23 cellular contexts compared by ENCODE assay signal in the genomic region with DNA sequence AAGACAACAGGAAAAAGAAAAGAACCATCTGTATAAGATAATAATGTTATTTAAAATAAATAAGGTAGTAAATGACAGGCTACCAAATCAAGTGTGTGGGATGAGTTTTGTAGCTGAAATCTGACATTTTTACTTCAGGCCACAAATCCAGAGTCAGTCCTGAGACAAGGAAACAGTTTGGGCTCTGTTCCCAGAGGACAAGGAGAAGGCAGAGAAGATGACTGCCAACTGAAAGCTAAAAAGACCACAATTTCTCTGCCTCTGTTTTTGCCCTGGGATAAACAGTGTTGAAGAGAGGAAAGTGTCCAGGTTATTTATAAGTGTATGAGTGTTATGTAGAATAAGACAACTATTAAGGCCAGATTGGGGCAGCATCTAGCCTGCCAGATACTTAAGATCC.
A peak's percentile ranks its signal among the peaks of the same experiment; 100 is the strongest.
DNase-seq lines count a peak whose midpoint lies in the region; ATAC-seq, FAIRE-seq and TF ChIP-seq lines count a peak whose summit lies in the region.
"Had no signal": no experiment of that assay in that cellular context is flagged by ENCODE, and none has a peak within 500 bp of the region (broad histone marks: within the 10 kb centered on the region; RNA-seq: fewer than 3 reads in every experiment).

No MANE protein-coding gene starts in this region.

- no peak overlapping the region for H3K4me3 ChIP-seq in heart right ventricle
- no peak overlapping the region for H3K4me3 ChIP-seq in upper lobe of right lung
- H3K4me3 ChIP-seq: suprapubic skin, vagina had no signal

- peak overlapping the region in 6 of 10 donors; percentile 3 to 30 (median 5) for H3K27ac ChIP-seq in heart right ventricle
- H3K27ac ChIP-seq in upper lobe of right lung = no peak overlapping the region
- H3K27ac ChIP-seq: foreskin keratinocyte, suprapubic skin, vagina had no signal

- DNase-seq in M059J (ENCODE audit: low read depth) = peak; percentile 3
- DNase-seq in astrocyte of the hippocampus (ENCODE audit: low read depth, low spot score) = peak; percentile 40
- no peak for DNase-seq in heart right ventricle
- DNase-seq in pons (ENCODE audit: low spot score) = peak; percentile 43
- no peak for DNase-seq in activated CD4-positive, alpha-beta T cell treated with anti-CD3 and anti-CD28 coated beads, Interleukin-2, amount 10 ng/mL, durations not matched to agents 7 days and 5 days
- DNase-seq in RCC 7860 (ENCODE audit: low spot score) = no peak
- DNase-seq in upper lobe of right lung = no peak
- DNase-seq: activated CD4-positive, CD25-positive, alpha-beta regulatory T cell treated with anti-CD3 and anti-CD28 coated beads, Interleukin-2, amount 50 U/mL, for 72 hours; activated CD8-positive, alpha-beta memory T cell treated with anti-CD3 and anti-CD28 coated beads for 24 hours; activated naive CD4-positive, alpha-beta T cell; activated T-cell treated with anti-CD3 and anti-CD28 coated beads, Interleukin-2, amount 50 U/mL, for 24 hours; foreskin keratinocyte; islet precursor cell; MV-4-11; naive thymus-derived CD8-positive, alpha-beta T cell; NCI-H1694; NCI-H2171 had no signal

- H3K36me3 ChIP-seq in heart right ventricle = peaks cover 0 to 65% (median 0%) of the 10 kb centered on the region in 9 donors
- no peaks in the 10 kb centered on the region for H3K36me3 ChIP-seq in upper lobe of right lung
- H3K36me3 ChIP-seq: suprapubic skin, vagina had no signal

- POLR2A ChIA-PET in activated CD4-positive, alpha-beta T cell treated with anti-CD3 and anti-CD28 coated beads, Interleukin-2, amount 10 ng/mL, durations not matched to agents 7 days and 5 days (lab: Charles Lee) = no interaction called here

- H3K4me1 ChIP-seq in heart right ventricle (peaks cover 0 to 29% (median 13%) of the 10 kb centered on the region in 9 donors), upper lobe of right lung (no peaks in the 10 kb centered on the region)
- H3K4me1 ChIP-seq: vagina had no signal

- CTCF ChIA-PET in activated CD4-positive, alpha-beta T cell treated with anti-CD3 and anti-CD28 coated beads, Interleukin-2, amount 10 ng/mL, durations not matched to agents 7 days and 5 days (lab: Charles Lee) = interaction anchor here (0.6 kb wide), 1 partner anchor 73 kb away, joined by 3 read pairs; no protein-coding TSS in a partner anchor

- no peaks in the 10 kb centered on the region for H3K27me3 Mint-ChIP-seq in activated CD4-positive, alpha-beta T cell treated with anti-CD3 and anti-CD28 coated beads, Interleukin-2, amount 10 ng/mL, durations not matched to agents 7 days and 5 days
- H3K27me3 Mint-ChIP-seq: activated T-cell treated with anti-CD3 and anti-CD28 coated beads, Interleukin-2, amount 50 U/mL, for 24 hours; memory B cell; naive thymus-derived CD8-positive, alpha-beta T cell had no signal

- ATAC-seq in heart right ventricle (peak in 4 of 8 donors; percentile 27 to 49 (median 38)), upper lobe of right lung (no peak)
- ATAC-seq: foreskin keratinocyte; naive thymus-derived CD8-positive, alpha-beta T cell had no signal

- H3K27me3 ChIP-seq in heart right ventricle (no peaks in the 10 kb centered on the region), upper lobe of right lung (no peaks in the 10 kb centered on the region)
- H3K27me3 ChIP-seq: foreskin keratinocyte, suprapubic skin, vagina had no signal

- intact Hi-C loops in heart right ventricle (cut with DNase I) = loop anchor here in 1 of 10 donors (10.0 kb wide), 1 partner anchor 61 kb away; no protein-coding TSS in a partner anchor
- intact Hi-C loops in upper lobe of right lung (cut with DNase I) = loop anchor here (10.0 kb wide), 1 partner anchor 71 kb away; no protein-coding TSS in a partner anchor

- no peaks in the 10 kb centered on the region for H3K4me1 Mint-ChIP-seq in activated CD4-positive, alpha-beta T cell treated with anti-CD3 and anti-CD28 coated beads, Interleukin-2, amount 10 ng/mL, durations not matched to agents 7 days and 5 days
- H3K4me1 Mint-ChIP-seq: memory B cell; naive thymus-derived CD8-positive, alpha-beta T cell had no signal

- H3K9me3 ChIP-seq in heart right ventricle (no peaks in the 10 kb centered on the region), upper lobe of right lung (no peaks in the 10 kb centered on the region)
- H3K9me3 ChIP-seq: suprapubic skin, vagina had no signal

- no peak overlapping the region for H3K4me3 Mint-ChIP-seq in activated CD4-positive, alpha-beta T cell treated with anti-CD3 and anti-CD28 coated beads, Interleukin-2, amount 10 ng/mL, durations not matched to agents 7 days and 5 days
- H3K4me3 Mint-ChIP-seq: activated T-cell treated with anti-CD3 and anti-CD28 coated beads, Interleukin-2, amount 50 U/mL, for 24 hours; memory B cell; naive thymus-derived CD8-positive, alpha-beta T cell had no signal

- no peak overlapping the region for H3K27ac Mint-ChIP-seq in activated CD4-positive, alpha-beta T cell treated with anti-CD3 and anti-CD28 coated beads, Interleukin-2, amount 10 ng/mL, durations not matched to agents 7 days and 5 days
- H3K27ac Mint-ChIP-seq: activated T-cell treated with anti-CD3 and anti-CD28 coated beads, Interleukin-2, amount 50 U/mL, for 24 hours; memory B cell; naive thymus-derived CD8-positive, alpha-beta T cell had no signal

- FAIRE-seq in RCC 7860 (lab: Jason Lieb, UNC) = no peak
- FAIRE-seq: endothelial cell of umbilical vein, G401.6, GM18507 had no signal

- H3K36me3 Mint-ChIP-seq in activated CD4-positive, alpha-beta T cell treated with anti-CD3 and anti-CD28 coated beads, Interleukin-2, amount 10 ng/mL, durations not matched to agents 7 days and 5 days (ENCODE audit: low read depth) = no peaks in the 10 kb centered on the region
- H3K36me3 Mint-ChIP-seq: memory B cell; naive thymus-derived CD8-positive, alpha-beta T cell had no signal

- no peaks in the 10 kb centered on the region for H3K9me3 Mint-ChIP-seq in activated CD4-positive, alpha-beta T cell treated with anti-CD3 and anti-CD28 coated beads, Interleukin-2, amount 10 ng/mL, durations not matched to agents 7 days and 5 days
- H3K9me3 Mint-ChIP-seq: activated T-cell treated with anti-CD3 and anti-CD28 coated beads, Interleukin-2, amount 50 U/mL, for 24 hours; memory B cell had no signal

- TF ChIP-seq CTCF in heart right ventricle (IDR thresholded peaks at IDR 0.05) = no peak
- TF ChIP-seq CTCF in upper lobe of right lung (IDR thresholded peaks at IDR 0.05) = no peak

Comparison
In these comparisons a context has a peak if more than half of its experiments do, and no peak if none do; other contexts are left out.
1. DNase-seq: peak in M059J (single experiment), astrocyte of the hippocampus (single experiment) and pons (single experiment); none in heart right ventricle (0 of 2), activated CD4-positive, alpha-beta T cell treated with anti-CD3 and anti-CD28 coated beads, Interleukin-2, amount 10 ng/mL, durations not matched to agents 7 days and 5 days (single experiment), RCC 7860 (single experiment) and upper lobe of right lung (single experiment).